ENCODE assay signal across 13 cellular contexts in genomic region chr6:134002821-134003220, GRCh38. TPM values are rescaled to one million over a fixed set of nuclear protein-coding genes. Genes with fewer than 3 reads are reported as not detected.
A peak's percentile ranks its signal among the peaks of the same experiment; 100 is the strongest.
DNase-seq lines count a peak whose midpoint lies in the region; ATAC-seq lines count a peak whose summit lies in the region.
"Had no signal": no experiment of that assay in that cellular context is flagged by ENCODE, and none has a peak within 500 bp of the region (broad histone marks: within the 10 kb centered on the region; RNA-seq: fewer than 3 reads in every experiment).

No MANE protein-coding gene starts in this region.

- no peak overlapping the region for H3K4me3 ChIP-seq in CD4-positive, alpha-beta memory T cell (ENCODE audit: low read length in 2 of 2)
- H3K4me3 ChIP-seq: GM23338, SK-N-MC had no signal

- H3K4me1 ChIP-seq in CD4-positive, alpha-beta memory T cell (ENCODE audit: insufficient read depth, low read length), result no peaks in the 10 kb centered on the region

- no peaks in the 10 kb centered on the region for H3K36me3 Mint-ChIP-seq in CD4-positive, alpha-beta memory T cell
- H3K36me3 Mint-ChIP-seq: activated naive CD8-positive, alpha-beta T cell treated with anti-CD3 and anti-CD28 coated beads for 36 hours; memory B cell had no signal

- ATAC-seq in GM21360 (IDR thresholded peaks at IDR 0.05; ENCODE audit: unreplicated experiment), result no peak
- ATAC-seq: GM23338 had no signal

- H3K4me1 Mint-ChIP-seq in CD4-positive, alpha-beta memory T cell, result no peaks in the 10 kb centered on the region
- H3K4me1 Mint-ChIP-seq: activated naive CD8-positive, alpha-beta T cell treated with anti-CD3 and anti-CD28 coated beads for 36 hours; memory B cell had no signal

- intact Hi-C loops in CD4-positive, alpha-beta memory T cell (cut with micrococcal nuclease), result no loop called here

- DNase-seq in NCI-H510A treated with DMSO at 0.1 percent for 48 hours (lab: John Stamatoyannopoulos, UW) (peak; percentile 10), NCI-H510A (lab: John Stamatoyannopoulos, UW) (no peak), RPMI7951 (ENCODE audit: low read depth) (peak; percentile 84), foreskin melanocyte (peak; percentile 80), superior temporal gyrus (ENCODE audit: extremely low spot score) (peak; percentile 22), ureter (ENCODE audit: low spot score) (no peak)
- no peak for DNase-seq in CD4-positive, alpha-beta memory T cell
- DNase-seq: activated naive CD8-positive, alpha-beta T cell treated with anti-CD3 and anti-CD28 coated beads for 36 hours; posterior cingulate gyrus had no signal

- H3K9me3 Mint-ChIP-seq in CD4-positive, alpha-beta memory T cell, result peaks cover 0 to 2% (median 0%) of the 10 kb centered on the region in 8 donors
- H3K9me3 Mint-ChIP-seq: activated naive CD8-positive, alpha-beta T cell treated with anti-CD3 and anti-CD28 coated beads for 36 hours; GM23338; memory B cell had no signal

- H3K27me3 Mint-ChIP-seq in CD4-positive, alpha-beta memory T cell, result peaks cover 13 to 17% of the 10 kb centered on the region in 2 donors

- no peaks in the 10 kb centered on the region for H3K36me3 ChIP-seq in CD4-positive, alpha-beta memory T cell (ENCODE audit: insufficient read depth, low read length)

- POLR2A ChIA-PET in CD4-positive, alpha-beta memory T cell (lab: Charles Lee; ENCODE audit: partially characterized antibody), result no interaction called here

- no peak overlapping the region for H3K27ac Mint-ChIP-seq in CD4-positive, alpha-beta memory T cell
- H3K27ac Mint-ChIP-seq: activated naive CD8-positive, alpha-beta T cell treated with anti-CD3 and anti-CD28 coated beads for 36 hours; memory B cell had no signal

- no peak overlapping the region for H3K4me3 Mint-ChIP-seq in CD4-positive, alpha-beta memory T cell
- H3K4me3 Mint-ChIP-seq: activated naive CD8-positive, alpha-beta T cell treated with anti-CD3 and anti-CD28 coated beads for 36 hours; GM23338; memory B cell had no signal

- H3K9me3 ChIP-seq in CD4-positive, alpha-beta memory T cell (ENCODE audit: control insufficient read depth in 1 of 2, low read length in 2 of 2), result no peaks in the 10 kb centered on the region

- no peak overlapping the region for H3K27ac ChIP-seq in CD4-positive, alpha-beta memory T cell (ENCODE audit: low read depth, low read length)
- H3K27ac ChIP-seq: SK-N-MC had no signal

- CTCF ChIA-PET in CD4-positive, alpha-beta memory T cell (lab: Charles Lee; ENCODE audit: partially characterized antibody), result interaction anchor here (0.6 to 1.6 kb wide), 4 partner anchors 12 to 877 kb away, joined by 3 to 6 read pairs (median 4); no protein-coding TSS in a partner anchor

- no peaks in the 10 kb centered on the region for H3K27me3 ChIP-seq in CD4-positive, alpha-beta memory T cell (ENCODE audit: insufficient read depth, low read length)

RNA-seq across cellular contexts. Expression of gene SLC2A12, which starts 49.6 kb away (rescaled TPM):
- 0.88 and 1.6 TPM in 2 replicates for total RNA-seq in RPMI7951 (2014; rRNA removed; shearing (Covaris generic))
- not detected for total RNA-seq in CD4-positive, alpha-beta memory T cell
- not detected for polyA plus RNA-seq in CD4-positive, alpha-beta memory T cell
- 2.6 TPM for total RNA-seq in ureter

RNA-seq across cellular contexts. Expression of gene TBPL1, which starts 49.8 kb away (rescaled TPM):
- 39.5 and 54.7 TPM in 2 replicates for total RNA-seq in RPMI7951 (2014; rRNA removed; shearing (Covaris generic))
- total RNA-seq in CD4-positive, alpha-beta memory T cell, result 10 to 100 TPM; 34.8 to 39.2 TPM
- 10 to 100 TPM; 55.1 to 77.2 TPM for polyA plus RNA-seq in CD4-positive, alpha-beta memory T cell
- total RNA-seq in ureter, result 22.2 TPM

Comparison
In these comparisons a context has a peak if more than half of its experiments do, and no peak if none do; other contexts are left out.
1. DNase-seq: peak in NCI-H510A treated with DMSO at 0.1 percent for 48 hours (single experiment), RPMI7951 (single experiment), foreskin melanocyte (single experiment) and superior temporal gyrus (single experiment); none in NCI-H510A (single experiment), CD4-positive, alpha-beta memory T cell (0 of 5) and ureter (single experiment).